12 cellular contexts compared by ENCODE assay signal in genomic region chr7:35849158-35849831, GRCh38. TPM values are rescaled to one million over a fixed set of nuclear protein-coding genes. Genes with fewer than 3 reads are reported as not detected.
DNase-seq lines count a peak whose midpoint lies in the region; FAIRE-seq and TF ChIP-seq lines count a peak whose summit lies in the region.
"Had no signal": no experiment of that assay in that cellular context is flagged by ENCODE, and none has a peak within 500 bp of the region (broad histone marks: within the 10 kb centered on the region; RNA-seq: fewer than 3 reads in every experiment).

No MANE protein-coding gene starts in this region.

- H3K4me3 ChIP-seq in AG10803 (ENCODE audit: low read length) (no peak overlapping the region), astrocyte of the spinal cord (ENCODE audit: low read depth, low read length) (no peak overlapping the region)
- H3K4me3 ChIP-seq: BLaER1 treated with 17β-estradiol and CSF1 and Interleukin-3, amounts not matched to agents 10 nM and 100 nM; HAP-1 had no signal

- in situ Hi-C loops in astrocyte of the spinal cord (cut with HindIII; ENCODE audit: low sequenced_read_pairs) (no loop called here), ACHN (cut with HindIII; ENCODE audit: low pct_ligation_motif_present, low pct_unique_long_range_greater_than_20kb, low sequenced_read_pairs) (no loop called here)

- no peak for TF ChIP-seq POLR2A in H54 (IDR thresholded peaks at IDR 0.05; ENCODE audit: low read depth, low read length)

- TF ChIP-seq CTCF in AG10803 (conservative IDR thresholded peaks at IDR 0.05; ENCODE audit: low read length) (no peak), astrocyte of the spinal cord (IDR thresholded peaks at IDR 0.05; ENCODE audit: low read depth, low read length) (no peak)

- peak; percentile 78 for FAIRE-seq in H54 (lab: Jason Lieb, UNC)

- DNase-seq in AG10803 (ENCODE audit: low read depth): peak; percentile 33
- no peak for DNase-seq in H54 (ENCODE audit: insufficient read length, low spot score)
- DNase-seq in astrocyte of the spinal cord (ENCODE audit: low read depth, low spot score): peak; percentile 21
- DNase-seq in iris pigment epithelial cell (ENCODE audit: low read depth): peak; percentile 57
- no peak for DNase-seq in DMS53 (lab: John Stamatoyannopoulos, UW)
- DNase-seq in HK-2 (ENCODE audit: unreplicated experiment): no peak
- no peak for DNase-seq in ACHN
- no peak for DNase-seq in HT-29 (ENCODE audit: low spot score)
- DNase-seq: activated CD4-positive, alpha-beta T cell treated with anti-CD3 and anti-CD28 coated beads for 4 hours; erythroblast had no signal

RNA-seq across cellular contexts. Expression of gene SEPTIN7, which starts 48.4 kb away (rescaled TPM):
- total RNA-seq in HT-29 (2014; rRNA removed; shearing (Covaris generic)): 79.4 and 85.8 TPM in 2 replicates

Comparison
In these comparisons a context has a peak if more than half of its experiments do, and no peak if none do; other contexts are left out.
1. DNase-seq: peak in AG10803 (single experiment), astrocyte of the spinal cord (single experiment) and iris pigment epithelial cell (single experiment); none in H54 (single experiment), DMS53 (single experiment), HK-2 (single experiment), ACHN (single experiment) and HT-29 (single experiment).